Comparison of ENCODE assay signal across 8 cellular contexts in the genomic region with DNA sequence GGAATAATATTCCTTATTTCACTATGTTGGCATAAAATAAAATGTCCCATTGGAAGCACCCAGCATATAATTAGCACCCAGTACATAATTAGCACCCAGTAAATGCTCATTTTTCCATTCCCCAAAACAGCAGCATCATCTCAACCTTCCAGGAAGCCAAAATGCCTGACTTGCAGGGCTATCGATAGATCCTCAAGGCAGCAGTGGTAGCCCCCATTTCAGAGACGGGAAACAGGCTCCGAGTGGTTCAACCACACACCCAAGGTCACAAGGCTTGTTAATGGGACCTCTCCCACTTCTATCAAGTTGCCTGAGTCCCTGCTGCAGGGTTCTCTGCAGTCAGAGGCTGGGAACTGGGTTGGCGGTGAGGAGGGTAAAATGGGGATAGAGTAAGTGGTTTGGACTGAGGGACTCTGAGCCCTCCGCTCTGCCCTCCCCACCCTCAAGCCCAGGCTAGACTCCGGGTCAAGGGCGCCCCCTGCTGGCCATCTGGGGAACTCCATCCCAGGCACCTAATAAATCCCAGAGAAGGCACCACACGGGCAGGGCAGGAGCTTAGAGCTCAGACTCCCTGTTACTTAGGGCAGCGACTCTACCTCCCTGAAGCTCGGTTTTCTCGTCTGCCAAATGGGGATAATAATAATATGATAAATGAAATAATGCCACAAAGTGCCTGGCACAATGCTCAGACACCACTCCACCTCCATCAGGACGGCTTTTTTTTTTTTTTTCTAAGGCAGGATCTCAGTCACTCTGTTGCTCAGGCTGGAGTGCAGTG. TPM values are rescaled to one million over a fixed set of nuclear protein-coding genes. Genes with fewer than 3 reads are reported as not detected.
DNase-seq lines count a peak whose midpoint lies in the region; ATAC-seq and TF ChIP-seq lines count a peak whose summit lies in the region.

No MANE protein-coding gene starts in this region.

- H3K4me1 ChIP-seq in left lung: peaks cover 0 to 40% of the 10 kb centered on the region in 2 donors

- peak; percentile 92 to 97 for TF ChIP-seq CTCF in left lung (IDR thresholded peaks at IDR 0.05)

- DNase-seq in ELR (ENCODE audit: low read depth) (peak; percentile 74), NCI-H226 (peak; percentile 30), left lung (peak; percentile 84 to 97)
- peak; percentile 92 to 95 for DNase-seq in activated CD4-positive, alpha-beta T cell treated with anti-CD3 and anti-CD28 coated beads for 24 hours (ENCODE audit: low read depth in 2 of 2)
- DNase-seq in central memory CD8-positive, alpha-beta T cell (ENCODE audit: low spot score in 2 of 2): peak; percentile 88 to 97
- peak; percentile 81 to 98 (median 88) for DNase-seq in stimulated activated CD4-positive, alpha-beta T cell treated with anti-CD3 and anti-CD28 coated beads, TNF-alpha, amount 100 ng/mL, for 1 hour (ENCODE audit: low read depth in 3 of 3, low spot score in 1 of 3)

- H3K9me3 ChIP-seq in left lung: no peaks in the 10 kb centered on the region

- no peaks in the 10 kb centered on the region for H3K27me3 Mint-ChIP-seq in central memory CD8-positive, alpha-beta T cell

- ATAC-seq in HG02642 (IDR thresholded peaks at IDR 0.05; ENCODE audit: poor library complexity, unreplicated experiment): peak; percentile 69
- peak; percentile 72 for ATAC-seq in central memory CD8-positive, alpha-beta T cell (replicated peaks; ENCODE audit: extremely low read depth, poor library complexity, severe bottlenecking)
- peak; percentile 78 for ATAC-seq in left lung
- no peak for ATAC-seq in HG02571 (IDR thresholded peaks at IDR 0.05; ENCODE audit: unreplicated experiment)

- H3K4me3 ChIP-seq in left lung: no peak overlapping the region

- intact Hi-C loops in left lung (cut with DNase I): loop anchor here (2.0 to 10.0 kb wide), 3 partner anchors 55 to 133 kb away; a partner anchor contains a TSS

- H3K4me1 Mint-ChIP-seq in central memory CD8-positive, alpha-beta T cell: peaks cover 19% of the 10 kb centered on the region

- H3K36me3 Mint-ChIP-seq in central memory CD8-positive, alpha-beta T cell (ENCODE audit: insufficient read depth): peaks cover 9% of the 10 kb centered on the region

- H3K9me3 Mint-ChIP-seq in central memory CD8-positive, alpha-beta T cell: no peaks in the 10 kb centered on the region

- no peaks in the 10 kb centered on the region for H3K27me3 ChIP-seq in left lung

- H3K27ac ChIP-seq in left lung: no peak overlapping the region

- peak overlapping the region; percentile 59 for H3K27ac Mint-ChIP-seq in central memory CD8-positive, alpha-beta T cell (ENCODE audit: low read depth)

- H3K4me3 Mint-ChIP-seq in central memory CD8-positive, alpha-beta T cell: no peak overlapping the region

- H3K36me3 ChIP-seq in left lung: no peaks in the 10 kb centered on the region

RNA-seq across cellular contexts. Expression of a gene that starts 21.9 kb away (rescaled TPM):
- total RNA-seq in left lung: 100 to 1,000 TPM; 185 to 513 TPM

RNA-seq across cellular contexts. Expression of a gene that starts 56.1 kb away (rescaled TPM):
- total RNA-seq in left lung: under 1 TPM in 1 of 2 donors, not detected in 1; 0.08 TPM

Comparison
In these comparisons a context has a peak if more than half of its experiments do, and no peak if none do; other contexts are left out.
1. DNase-seq: peak in every context shown above with its lines; median percentile 94 in activated CD4-positive, alpha-beta T cell treated with anti-CD3 and anti-CD28 coated beads for 24 hours; 92 in central memory CD8-positive, alpha-beta T cell; 90 in left lung; 88 in stimulated activated CD4-positive, alpha-beta T cell treated with anti-CD3 and anti-CD28 coated beads, TNF-alpha, amount 100 ng/mL, for 1 hour; 74 in ELR; 30 in NCI-H226.